8 cellular contexts compared by ENCODE assay signal in the genomic region with DNA sequence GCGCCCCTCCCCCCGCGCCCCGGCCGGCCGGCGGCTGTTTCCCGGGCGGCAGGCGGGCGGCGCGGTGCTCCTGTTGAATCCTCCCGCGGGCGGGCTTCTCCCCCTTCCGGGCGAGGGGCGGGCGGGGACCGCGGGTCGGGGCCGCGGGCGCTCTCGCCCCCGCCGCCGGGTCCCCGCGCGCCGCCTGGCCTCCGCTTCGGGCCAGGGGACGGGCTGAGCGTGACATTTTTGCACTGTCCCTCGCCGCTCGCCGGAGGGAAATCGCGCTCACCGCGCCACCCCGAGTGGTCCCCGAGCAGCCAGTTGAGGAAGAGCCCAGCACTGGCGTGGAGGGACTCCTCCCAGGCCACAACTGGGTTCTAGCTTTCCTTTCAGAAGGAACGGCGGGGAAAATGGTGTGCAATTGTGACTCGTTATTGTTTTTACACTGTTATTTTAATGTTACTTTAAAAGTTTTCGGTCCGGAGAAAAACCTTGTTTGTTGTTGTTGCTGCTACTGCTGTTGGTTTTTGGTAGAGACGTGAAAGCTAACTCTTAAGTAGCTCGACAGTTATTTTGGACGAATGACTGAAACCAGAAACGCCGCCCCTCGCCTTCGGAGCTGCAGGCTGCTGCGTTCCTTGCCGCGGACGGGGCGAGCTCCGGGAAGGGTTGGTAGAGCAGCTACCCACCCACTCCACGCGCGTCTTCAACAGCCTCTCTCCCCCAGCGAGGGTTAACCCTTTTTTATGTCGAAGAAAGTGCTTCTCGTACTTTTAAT. TPM values are rescaled to one million over a fixed set of nuclear protein-coding genes. Genes with fewer than 3 reads are reported as not detected.
DNase-seq lines count a peak whose midpoint lies in the region; ATAC-seq and TF ChIP-seq lines count a peak whose summit lies in the region.

No MANE protein-coding gene starts in this region.

- H3K4me1 ChIP-seq in right cardiac atrium (ENCODE audit: control insufficient read depth, insufficient read depth, low read length) (no peaks in the 10 kb centered on the region), vagina (peaks cover 39% of the 10 kb centered on the region)

- H3K27ac ChIP-seq in right cardiac atrium (ENCODE audit: low read length), result peak overlapping the region; percentile 86
- peak overlapping the region; percentile 99 for H3K27ac ChIP-seq in vagina

- H3K9me3 ChIP-seq in T-helper 17 cell (ENCODE audit: control insufficient read depth, low read length, poor library complexity, severe bottlenecking) (no peaks in the 10 kb centered on the region), right cardiac atrium (ENCODE audit: control insufficient read depth, low read length) (no peaks in the 10 kb centered on the region), vagina (no peaks in the 10 kb centered on the region)

- H3K36me3 Mint-ChIP-seq in T-helper 17 cell (ENCODE audit: low read depth), result no peaks in the 10 kb centered on the region

- WGBS in right cardiac atrium, result under 1% methylated on average over 73 of the region's 73 CpGs

- H3K4me3 Mint-ChIP-seq in T-helper 17 cell, result peak overlapping the region; percentile 95

- H3K36me3 ChIP-seq in vagina, result no peaks in the 10 kb centered on the region

- no peak for TF ChIP-seq CTCF in vagina (IDR thresholded peaks at IDR 0.05)

- H3K27ac Mint-ChIP-seq in T-helper 17 cell, result peak overlapping the region; percentile 96

- peak; percentile 72 for DNase-seq in EH (ENCODE audit: low read depth)
- DNase-seq in Jurkat, Clone E6-1 (ENCODE audit: low read depth, low spot score), result peak; percentile 20
- DNase-seq in T-helper 17 cell, result peak; percentile 31 to 57 (median 54)
- DNase-seq in amniotic stem cell (lab: John Stamatoyannopoulos, UW), result peak; percentile 48
- DNase-seq in right cardiac atrium, result peak; percentile 75 to 89 (median 88)
- DNase-seq in putamen (ENCODE audit: low spot score), result peak; percentile 68
- DNase-seq in vagina (ENCODE audit: extremely low spot score in 2 of 2), result no peak

- peaks cover 5% of the 10 kb centered on the region for H3K27me3 Mint-ChIP-seq in T-helper 17 cell

- H3K27me3 ChIP-seq in right cardiac atrium (ENCODE audit: control insufficient read depth, insufficient read depth) (no peaks in the 10 kb centered on the region), vagina (no peaks in the 10 kb centered on the region)

- H3K4me3 ChIP-seq in Jurkat, Clone E6-1 (ENCODE audit: low read length), result peak overlapping the region; percentile 93
- H3K4me3 ChIP-seq in right cardiac atrium (ENCODE audit: low read length) (peak overlapping the region; percentile 100), vagina (peak overlapping the region; percentile 88 to 91)

- TF ChIP-seq POLR2A in vagina (IDR thresholded peaks at IDR 0.05), result no peak

- intact Hi-C loops in right cardiac atrium (cut with DNase I), result loop anchor here in 2 of 4 donors (2.0 to 10.0 kb wide), 6 partner anchors 50 to 1138 kb away; no protein-coding TSS in a partner anchor
- intact Hi-C loops in vagina (cut with DNase I), result loop anchor here (5.0 to 10.0 kb wide), 2 partner anchors 48 to 1135 kb away; no protein-coding TSS in a partner anchor

- ATAC-seq in GM21526 (IDR thresholded peaks at IDR 0.05; ENCODE audit: low FRiP score, unreplicated experiment), result peak; percentile 20
- peak; percentile 14 for ATAC-seq in T-helper 17 cell
- ATAC-seq in right cardiac atrium, result peak; percentile 62 to 68

- peaks cover 37% of the 10 kb centered on the region for H3K4me1 Mint-ChIP-seq in T-helper 17 cell

RNA-seq across cellular contexts. Expression of a gene that starts 0.9 kb away (rescaled TPM):
- 34.3 TPM for polyA plus RNA-seq in Jurkat, Clone E6-1 (2012; ENCODE audit: insufficient read depth, insufficient read length)
- total RNA-seq in T-helper 17 cell (10 to 100 TPM; 39.2 to 46.7 TPM), right cardiac atrium (10 to 100 TPM; 22.3 to 30.7 (median 27.3) TPM), vagina (49.4 TPM)
- polyA plus RNA-seq in right cardiac atrium, result 5.5 TPM

RNA-seq across cellular contexts. Expression of a gene that starts 48.6 kb away (rescaled TPM):
- polyA plus RNA-seq in Jurkat, Clone E6-1 (2012; ENCODE audit: insufficient read depth, insufficient read length), result 83.0 TPM
- total RNA-seq in T-helper 17 cell, result 100 to 1,000 TPM; 185 to 205 TPM
- 100 to 1,000 TPM; 150 to 180 (median 156) TPM for total RNA-seq in right cardiac atrium
- 63.2 TPM for polyA plus RNA-seq in right cardiac atrium
- 173 TPM for total RNA-seq in vagina

Comparison
In these comparisons a context has a peak if more than half of its experiments do, and no peak if none do; other contexts are left out.
1. DNase-seq: peak in EH (single experiment), Jurkat, Clone E6-1 (single experiment), T-helper 17 cell (3 of 3), amniotic stem cell (single experiment), right cardiac atrium (3 of 3) and putamen (single experiment); none in vagina (0 of 2).
2. ATAC-seq: peak in every context shown above with its lines; median percentile 65 in right cardiac atrium; 20 in GM21526; 14 in T-helper 17 cell.
3. Peak in every context shown above with its lines, with median percentiles within 50 percentile points of each other: H3K4me3 ChIP-seq.